8 cellular contexts compared by ENCODE assay signal in genomic region chr4:112636688-112637551, GRCh38. TPM values are rescaled to one million over a fixed set of nuclear protein-coding genes. Genes with fewer than 3 reads are reported as not detected.
DNase-seq lines count a peak whose midpoint lies in the region; TF ChIP-seq lines count a peak whose summit lies in the region.

LARP7 (plus strand) TSS chr4:112637143; CDS start chr4:112644670, 7,527 bp downstream.
ZGRF1 (minus strand) TSS chr4:112636909; CDS start chr4:112633176, 3,733 bp downstream.

- TF ChIP-seq EP300 in neural cell (conservative IDR thresholded peaks at IDR 0.05; ENCODE audit: poor library complexity, severe bottlenecking), result peak; percentile 70
- no peak for TF ChIP-seq EP300 in stomach (IDR thresholded peaks at IDR 0.05)

- in situ Hi-C loops in G401 (cut with HindIII; ENCODE audit: low sequenced_read_pairs), result no loop called here

- H3K9ac ChIP-seq in neural cell (ENCODE audit: low read length), result peak within 1 kb of the TSS; percentile 77

- WGBS in stomach, 5 donors, result 0 to 1% (median 0%) methylated on average over 62 to 66 of the region's 66 CpGs

- peak within 1 kb of the TSS; percentile 93 for H3K4me2 ChIP-seq in neural cell (ENCODE audit: low read length)

- H3K36me3 ChIP-seq in H7 (replicated peaks; ENCODE audit: control insufficient read depth, insufficient read depth, low read length) (no peaks in the 10 kb centered on the region; the same call in 1 of the 2 replicates), neural cell (ENCODE audit: insufficient read depth, low read length) (no peaks in the 10 kb centered on the region), stomach (peaks cover 0 to 5% (median 0%) of the 10 kb centered on the region in 4 donors)

- H3K9me3 ChIP-seq in neural cell (ENCODE audit: low read length), result no peaks in the 10 kb centered on the region
- H3K9me3 ChIP-seq in stomach, result no peaks in the 10 kb centered on the region

- TF ChIP-seq POLR2A in stomach (IDR thresholded peaks at IDR 0.05), result peak in 1 of 4 donors; percentile 10

- no peaks in the 10 kb centered on the region for H3K27me3 ChIP-seq in H7 (ENCODE audit: control insufficient read depth, insufficient read depth, low read length)
- no peaks in the 10 kb centered on the region for H3K27me3 ChIP-seq in neural cell (ENCODE audit: insufficient read depth, low read depth, low read length)
- H3K27me3 ChIP-seq in stomach, result no peaks in the 10 kb centered on the region

- TF ChIP-seq CTCF in fibroblast of villous mesenchyme (IDR thresholded peaks at IDR 0.05; ENCODE audit: insufficient read depth, low read depth, low read length) (peak; percentile 95), neural cell (IDR thresholded peaks at IDR 0.05; ENCODE audit: poor library complexity, severe bottlenecking) (peak; percentile 97), stomach (IDR thresholded peaks at IDR 0.05) (peak in 6 of 7 experiments; percentile 87 to 100 (median 98))

- peaks cover 6 to 48% (median 30%) of the 10 kb centered on the region in 4 donors for H3K4me1 ChIP-seq in stomach

- peaks cover 33% of the 10 kb centered on the region for H3K79me2 ChIP-seq in neural cell (replicated peaks; ENCODE audit: insufficient read depth, low read length)

- DNase-seq in G401 (ENCODE audit: low spot score) (peak; percentile 99), H7 (peak; percentile 86), M059J (ENCODE audit: low read depth) (peak; percentile 97), SHP77 (lab: John Stamatoyannopoulos, UW) (peak; percentile 87 to 90), fibroblast of villous mesenchyme (ENCODE audit: low read depth) (peak; percentile 100), stomach (peak; percentile 99)
- peak; percentile 99 for DNase-seq in activated effector memory CD4-positive, alpha-beta T cell treated with anti-CD3 and anti-CD28 coated beads, Interleukin-2, amount 50 U/mL, for 16 hours

- H4K20me1 ChIP-seq in neural cell (ENCODE audit: insufficient read depth), result no peaks in the 10 kb centered on the region

- intact Hi-C loops in stomach (cut with DNase I; ENCODE audit: low total_unique reads), result no loop called here

- H2AFZ ChIP-seq in neural cell (ENCODE audit: low read depth, low read length), result peak within 1 kb of the TSS; percentile 73

- H3K27ac ChIP-seq in neural cell (ENCODE audit: low read length) (peak within 1 kb of the TSS; percentile 93), stomach (peak within 1 kb of the TSS; percentile 90 to 98 (median 94))

- no peaks in the 10 kb centered on the region for H3K9me2 ChIP-seq in neural cell (ENCODE audit: insufficient read depth, low read length)

- H3F3A ChIP-seq in neural cell (ENCODE audit: insufficient read depth, low read length, poor library complexity, severe bottlenecking), result peaks cover 5% of the 10 kb centered on the region

- H3K4me3 ChIP-seq in H7 (ENCODE audit: insufficient read depth, low read depth, low read length) (peak within 1 kb of the TSS; percentile 87), fibroblast of villous mesenchyme (ENCODE audit: low read depth, low read length) (peak within 1 kb of the TSS; percentile 81), neural cell (ENCODE audit: low read length) (peak within 1 kb of the TSS; percentile 75), stomach (peak within 1 kb of the TSS; percentile 53 to 80 (median 59))

- peak; percentile 62 for TF ChIP-seq RAD21 in neural cell (conservative IDR thresholded peaks at IDR 0.05)

TF ChIP-seq in neural cell, 6 proteins besides CTCF, POLR2A, EP300 and RAD21:
- TF ChIP-seq MXI1 (conservative IDR thresholded peaks at IDR 0.05; ENCODE audit: poor library complexity, severe bottlenecking) (peak; percentile 96), SMC3 (conservative IDR thresholded peaks at IDR 0.05; ENCODE audit: poor library complexity) (peak; percentile 13), EZH2 (IDR thresholded peaks at IDR 0.05; ENCODE audit: borderline replicate concordance, insufficient read depth, low read length, poor library complexity, severe bottlenecking) (no peak), REST (IDR thresholded peaks at IDR 0.05; ENCODE audit: borderline replicate concordance) (no peak), TAF1 (IDR thresholded peaks at IDR 0.05; ENCODE audit: low read depth) (no peak), POLR2AphosphoS5 (IDR thresholded peaks at IDR 0.05) (peak; percentile 43)

RNA-seq across cellular contexts. Expression of gene LARP7, which starts in this region (rescaled TPM):
- 30.8 and 50.0 TPM in 2 replicates for total RNA-seq in G401 (2014; rRNA removed; shearing (Covaris generic))
- 28.5 and 68.1 TPM in 2 replicates for total RNA-seq in H7 (2014; rRNA removed; shearing (Covaris generic))
- total RNA-seq in M059J (2014; rRNA removed; shearing (Covaris generic)), result 17.1 and 23.5 TPM in 2 replicates
- total RNA-seq in fibroblast of villous mesenchyme (20.0 and 28.5 TPM in 2 replicates), stomach (10 to 100 TPM; 18.1 to 68.7 (median 41.9) TPM)
- polyA plus RNA-seq in neural cell (39.4 and 48.2 TPM in 2 replicates), stomach (100 to 1,000 TPM in 1 of 3 donors, 10 to 100 TPM in 2; 31.7 to 100 (median 34.9) TPM)
- 28.2 and 41.7 TPM in 2 replicates for polyA minus RNA-seq in neural cell

RNA-seq across cellular contexts. Expression of gene ZGRF1, which starts in this region (rescaled TPM):
- total RNA-seq in G401 (2014; rRNA removed; shearing (Covaris generic)), result 5.4 and 9.2 TPM in 2 replicates
- 25.1 and 52.4 TPM in 2 replicates for total RNA-seq in H7 (2014; rRNA removed; shearing (Covaris generic))
- total RNA-seq in M059J (2014; rRNA removed; shearing (Covaris generic)), result 2.2 and 7.1 TPM in 2 replicates
- total RNA-seq in fibroblast of villous mesenchyme (10.0 and 15.1 TPM in 2 replicates), stomach (10 to 100 TPM in 2 of 5 donors, 1 to 10 TPM in 3; 1.8 to 20.6 (median 7.4) TPM)
- polyA plus RNA-seq in neural cell (18.0 and 19.8 TPM in 2 replicates), stomach (1 to 10 TPM in 2 of 3 donors, under 1 TPM in 1; 0.46 to 4.0 (median 1.1) TPM)
- 29.9 and 31.5 TPM in 2 replicates for polyA minus RNA-seq in neural cell

Comparison
In these comparisons a context has a peak if more than half of its experiments do, and no peak if none do; other contexts are left out.
1. Peak in every context shown above with its lines: DNase-seq, H3K4me3 ChIP-seq and H3K27ac ChIP-seq.